In genomic region chr10:70758757-70759514, GRCh38 we compare ENCODE assay signal across 7 cellular contexts.
DNase-seq lines count a peak whose midpoint lies in the region; ATAC-seq, FAIRE-seq and TF ChIP-seq lines count a peak whose summit lies in the region.

No MANE protein-coding gene starts in this region.

- no peak for ATAC-seq in HG02763 (IDR thresholded peaks at IDR 0.05; ENCODE audit: unreplicated experiment)

- DNase-seq in NCI-H1694 treated with DMSO at 0.1 percent for 48 hours (lab: John Stamatoyannopoulos, UW) (peak; percentile 68), astrocyte of the spinal cord (ENCODE audit: low read depth, low spot score) (peak; percentile 74), iPS DF 4.7 (ENCODE audit: extremely low read depth, low spot score) (peak; percentile 91)
- DNase-seq in stimulated activated CD4-positive, alpha-beta T cell treated with anti-CD3 and anti-CD28 coated beads, Interleukin-12 subunit alpha, Interleukin-12 subunit beta, amount 100 ng/mL, for 4 hours, result peak; percentile 59

- no peak overlapping the region for H3K4me3 ChIP-seq in astrocyte of the spinal cord (ENCODE audit: low read depth, low read length)

- peak; percentile 81 for TF ChIP-seq CTCF in GM12872 (IDR thresholded peaks at IDR 0.05; ENCODE audit: insufficient read depth, low read depth, low read length)
- TF ChIP-seq CTCF in astrocyte of the spinal cord (IDR thresholded peaks at IDR 0.05; ENCODE audit: low read depth, low read length), result peak; percentile 70

- in situ Hi-C loops in astrocyte of the spinal cord (cut with HindIII; ENCODE audit: low sequenced_read_pairs), result no loop called here

- peak; percentile 5 for FAIRE-seq in TTC549 (lab: Jason Lieb, UNC)
